Comparison of ENCODE assay signal across 8 cellular contexts in the genomic region with DNA sequence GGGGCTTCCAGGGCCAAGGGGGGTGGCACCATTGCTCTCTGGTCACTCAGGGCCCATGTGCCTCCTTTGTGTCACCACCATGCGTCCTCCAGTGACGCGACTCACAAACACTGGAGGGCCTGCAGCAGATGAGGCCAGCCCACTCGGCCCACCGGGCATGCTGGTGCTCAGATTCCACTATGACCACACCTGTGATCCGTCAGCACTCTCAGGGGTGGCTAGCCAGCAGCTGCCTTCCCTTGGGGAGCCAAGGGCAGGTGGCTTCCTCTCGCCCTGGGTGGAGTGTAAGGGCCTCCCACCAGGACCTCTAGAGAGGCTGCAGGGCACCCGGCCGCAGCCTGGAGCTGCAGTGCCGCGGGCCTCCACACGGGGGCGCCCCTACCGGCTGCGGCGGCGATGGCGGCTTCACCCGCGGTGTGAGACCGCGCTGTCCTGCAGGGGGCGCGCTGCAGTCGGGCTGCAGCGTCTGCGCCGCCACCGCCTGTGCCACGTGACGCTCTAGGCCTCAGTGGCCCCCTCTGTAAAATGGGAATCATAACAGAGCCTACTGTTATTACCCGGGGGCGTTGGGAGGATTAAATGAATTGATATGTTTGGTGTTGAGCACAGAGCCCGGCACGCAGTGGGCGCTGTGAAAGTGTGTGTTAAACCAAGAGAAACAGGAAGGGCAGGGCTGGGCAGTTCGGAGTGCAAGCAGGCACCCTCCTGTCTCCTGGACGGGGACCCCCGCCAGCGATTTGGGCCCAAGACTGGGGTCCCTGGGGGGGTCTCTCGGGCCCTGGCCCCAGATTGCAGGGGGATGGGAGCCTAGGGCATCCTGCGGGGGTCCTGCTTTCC.
DNase-seq lines count a peak whose midpoint lies in the region; ATAC-seq and TF ChIP-seq lines count a peak whose summit lies in the region.

No MANE protein-coding gene starts in this region.

- no peak overlapping the region for H2BK5ac ChIP-seq in IMR-90 (ENCODE audit: low read depth, low read length, poor library complexity, severe bottlenecking)

- H3K27me3 Mint-ChIP-seq in WTC11 (ENCODE audit: low read depth): no peaks in the 10 kb centered on the region

- H3K4me3 ChIP-seq in IMR-90 (ENCODE audit: insufficient read depth, low read depth, low read length) (no peak overlapping the region), breast epithelium (no peak overlapping the region), right lobe of liver (no peak overlapping the region)

- no peak overlapping the region; the same call in 1 of the 2 replicates for H4K91ac ChIP-seq in IMR-90 (ENCODE audit: insufficient read depth, low read depth, low read length)

- peak; percentile 59 for DNase-seq in ELR (ENCODE audit: low read depth)
- peak; percentile 20 for DNase-seq in IMR-90
- DNase-seq in WTC11 (ENCODE audit: low spot score): peak; percentile 73
- no peak for DNase-seq in breast epithelium (ENCODE audit: low spot score in 2 of 2)
- DNase-seq in right lobe of liver: peak; percentile 70 to 78 (median 71)
- DNase-seq in stimulated activated CD8-positive, alpha-beta memory T cell treated with anti-CD3 and anti-CD28 coated beads, Interleukin-15, amount 100 ng/mL, for 4 hours (ENCODE audit: low read depth in 2 of 2): peak; percentile 28 to 48
- DNase-seq in cerebellar cortex (ENCODE audit: low spot score): no peak

- H3K4me1 Mint-ChIP-seq in WTC11: peaks cover 26% of the 10 kb centered on the region

- H2BK120ac ChIP-seq in IMR-90 (ENCODE audit: low read depth, low read length): no peak overlapping the region

- H3K23ac ChIP-seq in IMR-90 (ENCODE audit: low read depth, low read length): no peak overlapping the region

- POLR2A ChIA-PET in IMR-90 (lab: Charles Lee; ENCODE audit: unreplicated experiment): no interaction called here
- POLR2A ChIA-PET in WTC11 (lab: Charles Lee): interaction anchor here (1.4 kb wide), 1 partner anchor 18 kb away, joined by 4 read pairs; no protein-coding TSS in a partner anchor

- no peak overlapping the region; the same call in 1 of the 2 replicates for H2AK5ac ChIP-seq in IMR-90 (ENCODE audit: low read depth, low read length)

- CTCF ChIA-PET in IMR-90 (lab: Yijun Ruan, JAX) (interaction anchor here (0.5 to 1.6 kb wide), 4 partner anchors 45 to 195 kb away, joined by 3 to 4 read pairs (median 4); no protein-coding TSS in a partner anchor), WTC11 (lab: Charles Lee) (interaction anchor here (0.5 to 7.9 kb wide), 79 partner anchors 8 to 334 kb away, joined by 3 to 229 read pairs (median 5); a partner anchor contains a TSS)

- no TSS peak for BruUV-seq in IMR-90 (replicated peaks; lab: Mats Ljungman, UMichigan)

- no peaks in the 10 kb centered on the region for H3K9me3 ChIP-seq in IMR-90 (ENCODE audit: control insufficient read depth, insufficient read depth, low read length)
- no peaks in the 10 kb centered on the region for H3K9me3 ChIP-seq in breast epithelium
- no peaks in the 10 kb centered on the region for H3K9me3 ChIP-seq in right lobe of liver

- no peak overlapping the region for H3K4ac ChIP-seq in IMR-90 (ENCODE audit: low read depth, low read length)

- H3K14ac ChIP-seq in IMR-90 (replicated peaks; ENCODE audit: low read depth, low read length): no peak overlapping the region

- no peaks in the 10 kb centered on the region for H3K36me3 ChIP-seq in IMR-90 (ENCODE audit: control insufficient read depth, insufficient read depth, low read length)
- no peaks in the 10 kb centered on the region for H3K36me3 ChIP-seq in breast epithelium
- no peaks in the 10 kb centered on the region for H3K36me3 ChIP-seq in right lobe of liver

- no peak overlapping the region for H3K18ac ChIP-seq in IMR-90 (ENCODE audit: low read depth, low read length)

- no peak overlapping the region for H3K9ac ChIP-seq in IMR-90 (ENCODE audit: low read depth, low read length)

- dilution Hi-C loops in IMR-90 (cut with HindIII; ENCODE audit: low sequenced_read_pairs, unreplicated experiment): no loop called here

- H3K27ac ChIP-seq in IMR-90 (ENCODE audit: insufficient read depth, low read length) (no peak overlapping the region), breast epithelium (no peak overlapping the region), right lobe of liver (no peak overlapping the region)

- H3K9me3 Mint-ChIP-seq in WTC11: no peaks in the 10 kb centered on the region

- H2AFZ ChIP-seq in IMR-90 (replicated peaks; ENCODE audit: low read length, poor library complexity): no peak overlapping the region

- H2BK20ac ChIP-seq in IMR-90 (ENCODE audit: low read depth, low read length): no peak overlapping the region

- H3K4me2 ChIP-seq in IMR-90 (ENCODE audit: low read depth, low read length): no peak overlapping the region

- H4K20me1 ChIP-seq in IMR-90 (ENCODE audit: insufficient read depth, low read length): peaks cover 49% of the 10 kb centered on the region

- H4K8ac ChIP-seq in IMR-90 (ENCODE audit: low read depth in 2 of 2, low read length in 2 of 2): no peak overlapping the region

- H3K4me3 Mint-ChIP-seq in WTC11: no peak overlapping the region

- H3K36me3 Mint-ChIP-seq in WTC11: no peaks in the 10 kb centered on the region

- ATAC-seq in IMR-90 (ENCODE audit: low read depth): peak; percentile 84
- ATAC-seq in WTC11: peak; percentile 27
- ATAC-seq in right lobe of liver: peak; percentile 57 to 73 (median 62)
- no peak for ATAC-seq in GM21825 (IDR thresholded peaks at IDR 0.05; ENCODE audit: unreplicated experiment)

- in situ Hi-C loops in IMR-90 (cut with MboI; ENCODE audit: low sequenced_read_pairs): no loop called here

- H3K27me3 ChIP-seq in IMR-90 (ENCODE audit: control insufficient read depth, insufficient read depth, low read length) (no peaks in the 10 kb centered on the region), breast epithelium (no peaks in the 10 kb centered on the region), right lobe of liver (no peaks in the 10 kb centered on the region)

- WGBS in IMR-90 (ENCODE audit: extremely low coverage in 2 of 2, insufficient read length in 1 of 2), 2 experiments: 81% methylated on average over 13 of the region's 42 CpGs; no CpG with 5 or more reads in 1 of the 2 experiments
- WGBS in right lobe of liver (ENCODE audit: insufficient coverage, low coverage, low lambda C conversion rate, missing lambda C conversion rate): 88% methylated on average over 6 of the region's 42 CpGs

- no peak overlapping the region for H4K5ac ChIP-seq in IMR-90 (ENCODE audit: low read depth, low read length)

- peaks cover 0 to 18% of the 10 kb centered on the region in 2 experiments; a peak in 3 of 4 replicates for H3K79me1 ChIP-seq in IMR-90 (ENCODE audit: low read depth in 1 of 2, low read length in 2 of 2)

- TF ChIP-seq RAD21 in IMR-90 (IDR thresholded peaks at IDR 0.05; ENCODE audit: low read length): peak; percentile 82

- TF ChIP-seq CTCF in IMR-90 (conservative IDR thresholded peaks at IDR 0.05; ENCODE audit: low read depth, low read length): peak; percentile 99
- TF ChIP-seq CTCF in WTC11 (IDR thresholded peaks at IDR 0.05): peak; percentile 100
- peak; percentile 87 to 99 (median 97) for TF ChIP-seq CTCF in breast epithelium (IDR thresholded peaks at IDR 0.05)
- TF ChIP-seq CTCF in right lobe of liver (IDR thresholded peaks at IDR 0.05): peak in 3 of 4 donors; percentile 100

- no peaks in the 10 kb centered on the region for H3K9me1 ChIP-seq in IMR-90 (ENCODE audit: insufficient read depth, low read length)

- no peak; the same call in 1 of the 2 replicates for TF ChIP-seq POLR2A in IMR-90 (IDR thresholded peaks at IDR 0.05; ENCODE audit: low read depth, low read length)
- TF ChIP-seq POLR2A in breast epithelium (IDR thresholded peaks at IDR 0.05): no peak
- TF ChIP-seq POLR2A in right lobe of liver (IDR thresholded peaks at IDR 0.05): no peak

- intact Hi-C loops in IMR-90 (cut with micrococcal nuclease) (loop anchor here (1.0 to 5.0 kb wide), 2 partner anchors 137 to 190 kb away; no protein-coding TSS in a partner anchor), breast epithelium (cut with DNase I; ENCODE audit: low total_unique reads) (no loop called here), right lobe of liver (cut with DNase I) (loop anchor here (5.0 to 10.0 kb wide), 3 partner anchors 124 to 187 kb away; no protein-coding TSS in a partner anchor)

- H3K56ac ChIP-seq in IMR-90 (ENCODE audit: extremely low read depth, insufficient read depth, low read length): no peak overlapping the region

- no peaks in the 10 kb centered on the region; the same call in 1 of the 2 replicates for H3K4me1 ChIP-seq in IMR-90 (ENCODE audit: control insufficient read depth, insufficient read depth, low read length)
- no peaks in the 10 kb centered on the region for H3K4me1 ChIP-seq in breast epithelium
- H3K4me1 ChIP-seq in right lobe of liver: peaks cover 0 to 25% (median 10%) of the 10 kb centered on the region in 4 donors

- H2AK9ac ChIP-seq in IMR-90 (replicated peaks; ENCODE audit: low read depth, low read length, poor library complexity): peak overlapping the region; percentile 32

- H2BK15ac ChIP-seq in IMR-90 (ENCODE audit: low read depth, low read length): no peak overlapping the region

- no peak overlapping the region for H3K27ac Mint-ChIP-seq in WTC11

TF ChIP-seq in IMR-90, 13 proteins besides CTCF, POLR2A, EP300 and RAD21 (continues in another document):
- no peak for TF ChIP-seq CHD1 (IDR thresholded peaks at IDR 0.05; ENCODE audit: low read depth, low read length)
- no peak for TF ChIP-seq MAFK (IDR thresholded peaks at IDR 0.05; ENCODE audit: low read depth, low read length)
- TF ChIP-seq RCOR1 (IDR thresholded peaks at IDR 0.05; ENCODE audit: insufficient replicate concordance, low read length): peak; percentile 90
- TF ChIP-seq MAZ (IDR thresholded peaks at IDR 0.05; ENCODE audit: borderline replicate concordance, low read depth, low read length): 0 out of 2 replicates have a peak, but pooled peaks have one; percentile 17
- no peak for TF ChIP-seq CEBPB (IDR thresholded peaks at IDR 0.05; ENCODE audit: low read depth, low read length)
- no peak; the same call in 1 of the 2 replicates for TF ChIP-seq BHLHE40 (IDR thresholded peaks at IDR 0.05; ENCODE audit: low read depth, low read length)
- peak; percentile 88 for TF ChIP-seq SMC3 (IDR thresholded peaks at IDR 0.05; ENCODE audit: low read depth, low read length)

TF ChIP-seq in WTC11, 78 proteins besides CTCF, POLR2A, EP300 and RAD21 (continues in another document):
- TF ChIP-seq SP1 (CRISPR knock-in tag; conservative IDR thresholded peaks at IDR 0.05): peak; percentile 60

Comparison
In these comparisons a context has a peak if more than half of its experiments do, and no peak if none do; other contexts are left out.
1. DNase-seq: peak in ELR (single experiment), IMR-90 (single experiment), WTC11 (single experiment), right lobe of liver (3 of 3) and stimulated activated CD8-positive, alpha-beta memory T cell treated with anti-CD3 and anti-CD28 coated beads, Interleukin-15, amount 100 ng/mL, for 4 hours (2 of 2); none in breast epithelium (0 of 2) and cerebellar cortex (single experiment).
2. Peak in every context shown above with its lines, with median percentiles within 50 percentile points of each other: CTCF ChIP-seq.